1 cellular context compared by ENCODE assay signal in the genomic region with DNA sequence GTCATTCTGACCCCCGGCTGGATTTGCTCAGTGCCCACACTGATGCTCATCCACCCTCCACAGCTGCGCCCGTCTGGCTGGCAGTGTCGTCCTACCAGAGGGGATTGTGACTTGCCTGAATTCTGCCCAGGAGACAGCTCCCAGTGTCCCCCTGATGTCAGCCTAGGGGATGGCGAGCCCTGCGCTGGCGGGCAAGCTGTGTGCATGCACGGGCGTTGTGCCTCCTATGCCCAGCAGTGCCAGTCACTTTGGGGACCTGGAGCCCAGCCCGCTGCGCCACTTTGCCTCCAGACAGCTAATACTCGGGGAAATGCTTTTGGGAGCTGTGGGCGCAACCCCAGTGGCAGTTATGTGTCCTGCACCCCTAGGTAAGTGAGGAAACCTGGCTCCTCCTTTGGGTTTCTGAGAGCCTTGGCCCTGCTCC.
TF ChIP-seq lines count a peak whose summit lies in the region.

No MANE protein-coding gene starts in this region.

TF ChIP-seq in K562, 482 proteins besides CTCF, POLR2A, EP300 and RAD21:
- TF ChIP-seq ZBTB9 (CRISPR knock-in tag; IDR thresholded peaks at IDR 0.05) (no peak), BRCA1 (IDR thresholded peaks at IDR 0.05) (no peak), BRCA1 (CRISPR knock-in tag; IDR thresholded peaks at IDR 0.05) (no peak), ZNF324 (CRISPR knock-in tag; IDR thresholded peaks at IDR 0.05) (no peak), RBFOX2 (IDR thresholded peaks at IDR 0.05; ENCODE audit: low read depth, low read length) (peak; percentile 46; the same call in 1 of the 2 replicates), GATAD2A (IDR thresholded peaks at IDR 0.05) (no peak), POLR2AphosphoS5 (IDR thresholded peaks at IDR 0.05; ENCODE audit: control insufficient read depth, insufficient read depth, low read depth, low read length) (no peak), HBP1 (CRISPR knock-in tag; IDR thresholded peaks at IDR 0.05) (no peak), TEAD1 (CRISPR knock-in tag; IDR thresholded peaks at IDR 0.05) (peak in 1 of 2 experiments; percentile 84; a peak in 1 of 4 replicates), ZNF436 (CRISPR knock-in tag; IDR thresholded peaks at IDR 0.05) (no peak), MCM5 (IDR thresholded peaks at IDR 0.05; ENCODE audit: low read depth) (no peak), MIER1 (IDR thresholded peaks at IDR 0.05; ENCODE audit: low read depth) (no peak), MBD1 (CRISPR knock-in tag; IDR thresholded peaks at IDR 0.05) (no peak)
- TF ChIP-seq, protein P1, sequence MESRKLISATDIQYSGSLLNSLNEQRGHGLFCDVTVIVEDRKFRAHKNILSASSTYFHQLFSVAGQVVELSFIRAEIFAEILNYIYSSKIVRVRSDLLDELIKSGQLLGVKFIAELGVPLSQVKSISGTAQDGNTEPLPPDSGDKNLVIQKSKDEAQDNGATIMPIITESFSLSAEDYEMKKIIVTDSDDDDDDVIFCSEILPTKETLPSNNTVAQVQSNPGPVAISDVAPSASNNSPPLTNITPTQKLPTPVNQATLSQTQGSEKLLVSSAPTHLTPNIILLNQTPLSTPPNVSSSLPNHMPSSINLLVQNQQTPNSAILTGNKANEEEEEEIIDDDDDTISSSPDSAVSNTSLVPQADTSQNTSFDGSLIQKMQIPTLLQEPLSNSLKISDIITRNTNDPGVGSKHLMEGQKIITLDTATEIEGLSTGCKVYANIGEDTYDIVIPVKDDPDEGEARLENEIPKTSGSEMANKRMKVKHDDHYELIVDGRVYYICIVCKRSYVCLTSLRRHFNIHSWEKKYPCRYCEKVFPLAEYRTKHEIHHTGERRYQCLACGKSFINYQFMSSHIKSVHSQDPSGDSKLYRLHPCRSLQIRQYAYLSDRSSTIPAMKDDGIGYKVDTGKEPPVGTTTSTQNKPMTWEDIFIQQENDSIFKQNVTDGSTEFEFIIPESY (CRISPR knock-in tag; IDR thresholded peaks at IDR 0.05) = peak; percentile 93
- TF ChIP-seq, protein P2, sequence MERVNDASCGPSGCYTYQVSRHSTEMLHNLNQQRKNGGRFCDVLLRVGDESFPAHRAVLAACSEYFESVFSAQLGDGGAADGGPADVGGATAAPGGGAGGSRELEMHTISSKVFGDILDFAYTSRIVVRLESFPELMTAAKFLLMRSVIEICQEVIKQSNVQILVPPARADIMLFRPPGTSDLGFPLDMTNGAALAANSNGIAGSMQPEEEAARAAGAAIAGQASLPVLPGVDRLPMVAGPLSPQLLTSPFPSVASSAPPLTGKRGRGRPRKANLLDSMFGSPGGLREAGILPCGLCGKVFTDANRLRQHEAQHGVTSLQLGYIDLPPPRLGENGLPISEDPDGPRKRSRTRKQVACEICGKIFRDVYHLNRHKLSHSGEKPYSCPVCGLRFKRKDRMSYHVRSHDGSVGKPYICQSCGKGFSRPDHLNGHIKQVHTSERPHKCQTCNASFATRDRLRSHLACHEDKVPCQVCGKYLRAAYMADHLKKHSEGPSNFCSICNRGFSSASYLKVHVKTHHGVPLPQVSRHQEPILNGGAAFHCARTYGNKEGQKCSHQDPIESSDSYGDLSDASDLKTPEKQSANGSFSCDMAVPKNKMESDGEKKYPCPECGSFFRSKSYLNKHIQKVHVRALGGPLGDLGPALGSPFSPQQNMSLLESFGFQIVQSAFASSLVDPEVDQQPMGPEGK (CRISPR knock-in tag; IDR thresholded peaks at IDR 0.05; ENCODE audit: borderline replicate concordance) = no peak
